38 cellular contexts compared by ENCODE assay signal in the genomic region with DNA sequence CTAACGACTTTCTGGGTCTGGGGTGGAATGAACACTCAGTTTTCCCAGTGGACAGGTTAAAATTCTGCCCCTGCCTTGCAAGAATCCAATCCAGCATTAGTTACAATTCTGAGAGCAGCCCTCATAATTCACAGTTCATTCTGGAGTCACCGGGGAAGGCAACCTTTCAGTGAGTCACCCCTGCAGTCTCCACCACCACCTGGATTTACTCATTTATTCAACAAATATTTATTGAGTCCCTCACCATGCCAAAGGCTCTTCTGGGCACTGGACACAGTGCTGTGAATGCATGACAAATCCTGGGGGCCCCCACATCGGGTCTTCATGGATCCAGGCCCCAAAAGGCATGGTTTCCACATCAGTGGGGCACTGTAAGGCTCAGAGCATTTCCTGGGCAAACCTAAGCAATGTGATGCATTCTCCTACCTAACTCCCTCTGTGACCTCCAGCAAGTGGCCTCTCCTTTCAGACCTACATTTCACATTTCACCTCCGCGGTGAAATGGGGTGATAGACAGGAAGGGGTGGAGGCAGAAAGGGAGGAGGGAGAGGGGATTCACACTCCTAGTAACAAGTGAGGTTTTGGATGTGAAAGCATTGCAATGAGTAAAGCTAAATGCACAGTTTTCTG. TPM values are rescaled to one million over a fixed set of nuclear protein-coding genes. Genes with fewer than 3 reads are reported as not detected.
"Had no signal": no experiment of that assay in that cellular context is flagged by ENCODE, and none has a peak within 500 bp of the region (broad histone marks: within the 10 kb centered on the region; RNA-seq: fewer than 3 reads in every experiment).

No MANE protein-coding gene starts in this region.

- H3K9me3 ChIP-seq: ascending aorta, gastroesophageal sphincter, neutrophil, ovary, thoracic aorta, vagina had no signal

- H3K4me3 Mint-ChIP-seq: activated CD4-positive, alpha-beta memory T cell treated with anti-CD3 and anti-CD28 coated beads for 36 hours; activated CD4-positive, alpha-beta T cell treated with anti-CD3 and anti-CD28 coated beads, Interleukin-2, amount 10 ng/mL, durations not matched to agents 24 days and 14 days; activated naive CD4-positive, alpha-beta T cell treated with anti-CD3 and anti-CD28 coated beads, Interleukin-2, amount 10 ng/mL, durations not matched to agents 7 days and 5 days; activated naive CD8-positive, alpha-beta T cell treated with anti-CD3 and anti-CD28 coated beads, Interleukin-2, amount 10 ng/mL, durations not matched to agents 7 days and 5 days; activated T-helper 1 cell treated with anti-CD3 and anti-CD28 coated beads, Interleukin-12 subunit alpha, Interleukin-12 subunit beta, Interleukin-2, Interleukin-4 antibody, amounts not matched to agents 30 ng/mL and 10 ng/mL and 1 ng/mL, durations not matched to agents 14 hours and 24 hours and 36 hours; mesothelial cell of epicardium; naive B cell; nephron progenitor cell; stimulated activated effector memory CD8-positive, alpha-beta T cell treated with anti-CD3 and anti-CD28 coated beads, Interleukin-12 subunit alpha, Interleukin-12 subunit beta, amount 100 ng/mL, for 72 hours; stimulated activated naive CD8-positive, alpha-beta T cell treated with anti-CD3 and anti-CD28 coated beads, Interleukin-15, Interleukin-2, amounts not matched to agents 100 ng/mL and 50 ng/mL, for 24 hours had no signal

- H3K27ac ChIP-seq: ascending aorta, coronary artery, dorsolateral prefrontal cortex, gastroesophageal sphincter, hepatocyte, neutrophil, ovary, thoracic aorta, vagina had no signal

- H3K79me2 ChIP-seq: hepatocyte had no signal

- ATAC-seq: gastroesophageal sphincter; left cardiac atrium; left ventricle myocardium superior; sciatic nerve; stimulated activated effector memory CD8-positive, alpha-beta T cell treated with anti-CD3 and anti-CD28 coated beads, Interleukin-12 subunit alpha, Interleukin-12 subunit beta, amount 100 ng/mL, for 72 hours had no signal

- H3K27me3 ChIP-seq: ovary, vagina had no signal

- H3K4me1 Mint-ChIP-seq: activated CD4-positive, alpha-beta T cell treated with anti-CD3 and anti-CD28 coated beads, Interleukin-2, amount 10 ng/mL, durations not matched to agents 24 days and 14 days; activated naive CD4-positive, alpha-beta T cell treated with anti-CD3 and anti-CD28 coated beads, Interleukin-2, amount 10 ng/mL, durations not matched to agents 7 days and 5 days; activated naive CD8-positive, alpha-beta T cell treated with anti-CD3 and anti-CD28 coated beads, Interleukin-2, amount 10 ng/mL, durations not matched to agents 7 days and 5 days; naive B cell had no signal

- H3K27ac Mint-ChIP-seq: activated CD4-positive, alpha-beta memory T cell treated with anti-CD3 and anti-CD28 coated beads for 36 hours; activated CD4-positive, alpha-beta T cell treated with anti-CD3 and anti-CD28 coated beads, Interleukin-2, amount 10 ng/mL, durations not matched to agents 24 days and 14 days; activated naive CD4-positive, alpha-beta T cell treated with anti-CD3 and anti-CD28 coated beads, Interleukin-2, amount 10 ng/mL, durations not matched to agents 7 days and 5 days; activated naive CD8-positive, alpha-beta T cell treated with anti-CD3 and anti-CD28 coated beads, Interleukin-2, amount 10 ng/mL, durations not matched to agents 7 days and 5 days; activated T-helper 1 cell treated with anti-CD3 and anti-CD28 coated beads, Interleukin-12 subunit alpha, Interleukin-12 subunit beta, Interleukin-2, Interleukin-4 antibody, amounts not matched to agents 30 ng/mL and 10 ng/mL and 1 ng/mL, durations not matched to agents 14 hours and 24 hours and 36 hours; brain; naive B cell; nephron progenitor cell; progenitor cell of endocrine pancreas; stimulated activated effector memory CD8-positive, alpha-beta T cell treated with anti-CD3 and anti-CD28 coated beads, Interleukin-12 subunit alpha, Interleukin-12 subunit beta, amount 100 ng/mL, for 72 hours; stimulated activated naive CD8-positive, alpha-beta T cell treated with anti-CD3 and anti-CD28 coated beads, Interleukin-15, Interleukin-2, amounts not matched to agents 100 ng/mL and 50 ng/mL, for 24 hours had no signal

- H3K36me3 ChIP-seq: ascending aorta, gastroesophageal sphincter, neutrophil, ovary, thoracic aorta, vagina had no signal

- H3K36me3 Mint-ChIP-seq: activated CD4-positive, alpha-beta memory T cell treated with anti-CD3 and anti-CD28 coated beads for 36 hours; activated naive CD4-positive, alpha-beta T cell treated with anti-CD3 and anti-CD28 coated beads, Interleukin-2, amount 10 ng/mL, durations not matched to agents 7 days and 5 days; activated naive CD8-positive, alpha-beta T cell treated with anti-CD3 and anti-CD28 coated beads, Interleukin-2, amount 10 ng/mL, durations not matched to agents 7 days and 5 days; brain; mesothelial cell of epicardium; stimulated activated effector memory CD8-positive, alpha-beta T cell treated with anti-CD3 and anti-CD28 coated beads, Interleukin-12 subunit alpha, Interleukin-12 subunit beta, amount 100 ng/mL, for 72 hours; type B pancreatic cell had no signal

- H2AFZ ChIP-seq: hepatocyte had no signal

- H3K4me2 ChIP-seq: hepatocyte had no signal

- DNase-seq: activated CD4-positive, alpha-beta memory T cell treated with anti-CD3 and anti-CD28 coated beads for 36 hours; activated CD4-positive, alpha-beta T cell treated with anti-CD3 and anti-CD28 coated beads, Interleukin-2, amount 10 ng/mL, durations not matched to agents 24 days and 14 days; activated CD4-positive, CD25-positive, alpha-beta regulatory T cell treated with anti-CD3 and anti-CD28 coated beads, Interleukin-2, amount 50 U/mL, for 72 hours; activated CD8-positive, alpha-beta memory T cell treated with anti-CD3 and anti-CD28 coated beads, Interleukin-2, amount 50 U/mL, for 4 hours; activated gamma-delta T cell; activated naive CD4-positive, alpha-beta T cell treated with anti-CD3 and anti-CD28 coated beads, Interleukin-2, amount 10 ng/mL, durations not matched to agents 7 days and 5 days; activated naive CD8-positive, alpha-beta T cell treated with anti-CD3 and anti-CD28 coated beads, Interleukin-2, amount 10 ng/mL, durations not matched to agents 7 days and 5 days; activated T-cell treated with anti-CD3 and anti-CD28 coated beads, Interleukin-2, amount 50 U/mL, for 1 hour; dorsolateral prefrontal cortex; effector memory CD4-positive, alpha-beta T cell; erythroblast; left cardiac atrium; left ventricle myocardium superior; naive B cell; nephron progenitor cell; ovary; retina; small intestine; stimulated activated CD4-positive, alpha-beta T cell treated with anti-CD3 and anti-CD28 coated beads, Interleukin-4, amount 100 ng/mL, for 24 hours; T-helper 9 cell had no signal

- H3K4me1 ChIP-seq: ascending aorta had no signal

- H3K9me3 Mint-ChIP-seq: activated CD4-positive, alpha-beta memory T cell treated with anti-CD3 and anti-CD28 coated beads for 36 hours; activated CD4-positive, alpha-beta T cell treated with anti-CD3 and anti-CD28 coated beads, Interleukin-2, amount 10 ng/mL, durations not matched to agents 24 days and 14 days; activated naive CD4-positive, alpha-beta T cell treated with anti-CD3 and anti-CD28 coated beads, Interleukin-2, amount 10 ng/mL, durations not matched to agents 7 days and 5 days; activated naive CD8-positive, alpha-beta T cell treated with anti-CD3 and anti-CD28 coated beads, Interleukin-2, amount 10 ng/mL, durations not matched to agents 7 days and 5 days; activated T-helper 1 cell treated with anti-CD3 and anti-CD28 coated beads, Interleukin-12 subunit alpha, Interleukin-12 subunit beta, Interleukin-2, Interleukin-4 antibody, amounts not matched to agents 30 ng/mL and 10 ng/mL and 1 ng/mL, durations not matched to agents 14 hours and 24 hours and 36 hours; mesothelial cell of epicardium; nephron progenitor cell; type B pancreatic cell had no signal

- FAIRE-seq: keratinocyte, small intestine had no signal

- H3K4me3 ChIP-seq: ascending aorta, coronary artery, dorsolateral prefrontal cortex, gastroesophageal sphincter, hepatocyte, ovary, thoracic aorta, vagina had no signal

RNA-seq across cellular contexts. Expression of a gene that starts 6.4 kb away (rescaled TPM):
- total RNA-seq: activated CD4-positive, alpha-beta memory T cell treated with anti-CD3 and anti-CD28 coated beads for 36 hours; activated CD4-positive, alpha-beta T cell treated with anti-CD3 and anti-CD28 coated beads, Interleukin-2, amount 10 ng/mL, durations not matched to agents 24 days and 14 days; activated CD8-positive, alpha-beta memory T cell treated with anti-CD3 and anti-CD28 coated beads for 36 hours; activated naive CD8-positive, alpha-beta T cell treated with anti-CD3 and anti-CD28 coated beads, Interleukin-2, amount 10 ng/mL, durations not matched to agents 7 days and 5 days; activated T-helper 1 cell treated with anti-CD3 and anti-CD28 coated beads, Interleukin-12 subunit alpha, Interleukin-12 subunit beta, Interleukin-2, Interleukin-4 antibody, amounts not matched to agents 30 ng/mL and 10 ng/mL and 1 ng/mL, durations not matched to agents 14 hours and 24 hours and 36 hours; ascending aorta; lung microvascular endothelial cell had no signal
